9 cellular contexts compared by ENCODE assay signal in the genomic region with DNA sequence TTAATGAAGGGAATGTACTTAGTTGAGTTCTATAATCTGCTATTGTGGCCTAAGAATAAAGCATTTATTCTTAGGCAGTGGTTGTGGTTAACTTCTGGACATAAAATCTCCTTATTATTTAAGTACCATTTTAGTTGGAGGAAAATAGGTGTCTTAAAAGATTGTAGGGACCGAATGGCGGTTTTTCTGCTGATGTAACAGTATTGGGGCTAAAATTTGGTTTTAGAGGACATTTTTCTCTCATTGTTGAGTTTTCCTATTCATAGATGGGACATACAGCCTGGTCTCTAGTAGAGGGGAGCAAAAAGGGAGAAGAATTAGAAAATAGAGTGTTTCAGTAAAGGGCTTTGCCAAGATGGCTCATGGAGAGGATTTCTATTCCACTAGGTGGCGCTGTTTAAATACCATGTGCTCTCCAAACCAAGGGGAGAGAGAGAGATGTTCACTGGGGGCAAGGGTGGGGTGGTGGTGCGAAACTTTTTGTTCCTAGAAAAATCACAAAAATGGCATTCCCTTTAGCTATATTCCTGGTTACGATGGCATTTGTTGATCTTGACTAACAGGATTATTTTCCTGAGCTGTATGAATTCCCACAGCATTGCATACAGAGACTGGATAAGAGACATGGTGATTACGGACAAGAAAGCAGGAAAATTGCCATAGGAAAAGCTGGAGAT. TPM values are rescaled to one million over a fixed set of nuclear protein-coding genes. Genes with fewer than 3 reads are reported as not detected.
DNase-seq lines count a peak whose midpoint lies in the region; ATAC-seq and TF ChIP-seq lines count a peak whose summit lies in the region.
"Had no signal": no experiment of that assay in that cellular context is flagged by ENCODE, and none has a peak within 500 bp of the region (broad histone marks: within the 10 kb centered on the region; RNA-seq: fewer than 3 reads in every experiment).

No MANE protein-coding gene starts in this region.

- POLR2A ChIA-PET in CD4-positive, alpha-beta memory T cell (lab: Charles Lee; ENCODE audit: partially characterized antibody): interaction anchor here (1.1 kb wide), 1 partner anchor 240 kb away, joined by 4 read pairs; no protein-coding TSS in a partner anchor

- no peak overlapping the region for H3K27ac ChIP-seq in CD4-positive, alpha-beta memory T cell (ENCODE audit: low read depth, low read length)
- H3K27ac ChIP-seq in neural progenitor cell: no peak overlapping the region

- H4K20me1 ChIP-seq in neural progenitor cell (ENCODE audit: low read depth): no peaks in the 10 kb centered on the region

- peaks cover 7 to 17% of the 10 kb centered on the region in 2 donors for H3K27me3 Mint-ChIP-seq in CD4-positive, alpha-beta memory T cell
- H3K27me3 Mint-ChIP-seq in neural progenitor cell (ENCODE audit: insufficient read depth, low read depth): peaks cover 19% of the 10 kb centered on the region

- H3K4me3 ChIP-seq in CD4-positive, alpha-beta memory T cell (ENCODE audit: low read length in 2 of 2): no peak overlapping the region
- no peak overlapping the region for H3K4me3 ChIP-seq in neural progenitor cell

- peaks cover 11 to 27% (median 18%) of the 10 kb centered on the region in 4 donors for H3K4me1 Mint-ChIP-seq in CD4-positive, alpha-beta memory T cell
- no peaks in the 10 kb centered on the region for H3K4me1 Mint-ChIP-seq in neural progenitor cell

- H3K9ac ChIP-seq in neural progenitor cell: no peak overlapping the region

- H3K4me1 ChIP-seq in CD4-positive, alpha-beta memory T cell (ENCODE audit: insufficient read depth, low read length): peaks cover 8% of the 10 kb centered on the region
- no peaks in the 10 kb centered on the region for H3K4me1 ChIP-seq in neural progenitor cell

- H3F3A ChIP-seq in neural progenitor cell (ENCODE audit: low read depth): no peaks in the 10 kb centered on the region

- peak; percentile 56 for ATAC-seq in GM19395 (IDR thresholded peaks at IDR 0.05; ENCODE audit: unreplicated experiment)
- ATAC-seq in GM18870 (IDR thresholded peaks at IDR 0.05; ENCODE audit: unreplicated experiment): no peak
- no peak for ATAC-seq in HG03196 (IDR thresholded peaks at IDR 0.05; ENCODE audit: unreplicated experiment)

- no peaks in the 10 kb centered on the region for H3K36me3 ChIP-seq in CD4-positive, alpha-beta memory T cell (ENCODE audit: insufficient read depth, low read length)
- H3K36me3 ChIP-seq in neural progenitor cell: no peaks in the 10 kb centered on the region

- no peaks in the 10 kb centered on the region for H3K79me2 ChIP-seq in neural progenitor cell (ENCODE audit: low read depth)

- no peaks in the 10 kb centered on the region for H3K36me3 Mint-ChIP-seq in CD4-positive, alpha-beta memory T cell
- no peaks in the 10 kb centered on the region for H3K36me3 Mint-ChIP-seq in neural progenitor cell

- DNase-seq in CD4-positive, alpha-beta memory T cell: peak; percentile 60 to 67 (median 64)
- DNase-seq in NCI-H2227 treated with DMSO at 0.1 percent for 48 hours (lab: John Stamatoyannopoulos, UW): peak; percentile 18
- peak; percentile 2 to 25 for DNase-seq in activated CD4-positive, alpha-beta T cell treated with anti-CD3 and anti-CD28 coated beads, Interleukin-2, amount 50 U/mL, for 48 hours
- peak; percentile 70 for DNase-seq in fibroblast of peridontal ligament (ENCODE audit: extremely low read depth)
- peak; percentile 83 for DNase-seq in neural progenitor cell (ENCODE audit: low spot score)

- H3K9me3 Mint-ChIP-seq in CD4-positive, alpha-beta memory T cell: no peaks in the 10 kb centered on the region
- H3K9me3 Mint-ChIP-seq in neural progenitor cell: no peaks in the 10 kb centered on the region
- H3K9me3 Mint-ChIP-seq: T-helper 1 cell treated with Interleukin-12 subunit alpha and Interleukin-12 subunit beta and Interleukin-4 antibody, amounts not matched to agents 30 μg/mL and 1 μg/mL, for 36 hours had no signal

- intact Hi-C loops in CD4-positive, alpha-beta memory T cell (cut with micrococcal nuclease): loop anchor here (1.0 to 10.0 kb wide), 5 partner anchors 58 to 548 kb away; a partner anchor contains a TSS

- TF ChIP-seq CTCF in neural progenitor cell (IDR thresholded peaks at IDR 0.05): peak; percentile 87

- H2AFZ ChIP-seq in neural progenitor cell (replicated peaks): no peak overlapping the region

- H3K4me2 ChIP-seq in neural progenitor cell: no peak overlapping the region

- H3K27ac Mint-ChIP-seq in CD4-positive, alpha-beta memory T cell: peak overlapping the region in 1 of 7 donors; percentile 57
- no peak overlapping the region for H3K27ac Mint-ChIP-seq in neural progenitor cell
- H3K27ac Mint-ChIP-seq: T-helper 1 cell treated with Interleukin-12 subunit alpha and Interleukin-12 subunit beta and Interleukin-4 antibody, amounts not matched to agents 30 μg/mL and 1 μg/mL, for 36 hours had no signal

- H3K4me3 Mint-ChIP-seq in CD4-positive, alpha-beta memory T cell: no peak overlapping the region
- no peak overlapping the region for H3K4me3 Mint-ChIP-seq in neural progenitor cell
- H3K4me3 Mint-ChIP-seq: T-helper 1 cell treated with Interleukin-12 subunit alpha and Interleukin-12 subunit beta and Interleukin-4 antibody, amounts not matched to agents 30 μg/mL and 1 μg/mL, for 36 hours had no signal

- CTCF ChIA-PET in CD4-positive, alpha-beta memory T cell (lab: Charles Lee; ENCODE audit: partially characterized antibody): interaction anchor here (0.6 to 2.4 kb wide), 12 partner anchors 8 to 549 kb away, joined by 3 to 51 read pairs (median 4); no protein-coding TSS in a partner anchor

- no peaks in the 10 kb centered on the region for H3K9me3 ChIP-seq in CD4-positive, alpha-beta memory T cell (ENCODE audit: control insufficient read depth in 1 of 2, low read length in 2 of 2)
- H3K9me3 ChIP-seq in neural progenitor cell (ENCODE audit: low read depth): no peaks in the 10 kb centered on the region

- peaks cover 3% of the 10 kb centered on the region for H3K27me3 ChIP-seq in CD4-positive, alpha-beta memory T cell (ENCODE audit: insufficient read depth, low read length)
- H3K27me3 ChIP-seq in neural progenitor cell: peaks cover 52% of the 10 kb centered on the region

RNA-seq across cellular contexts. Expression of a gene that starts 18.3 kb away (rescaled TPM):
- 1 to 10 TPM; 1.0 to 1.9 TPM for total RNA-seq in CD4-positive, alpha-beta memory T cell
- polyA plus RNA-seq in CD4-positive, alpha-beta memory T cell: not detected
- 0.53 TPM in 1 of 2 replicates, not detected in the other for total RNA-seq in neural progenitor cell (ENCODE audit: low replicate concordance)

RNA-seq across cellular contexts. Expression of a gene that starts 37.4 kb away (rescaled TPM):
- total RNA-seq in CD4-positive, alpha-beta memory T cell: 1 to 10 TPM; 2.4 TPM
- under 1 TPM in 1 of 2 donors, not detected in 1; 0.09 TPM for polyA plus RNA-seq in CD4-positive, alpha-beta memory T cell
- total RNA-seq in neural progenitor cell (ENCODE audit: low replicate concordance): 0.09 TPM in 1 of 2 replicates, not detected in the other

Comparison
In these comparisons a context has a peak if more than half of its experiments do, and no peak if none do; other contexts are left out.
1. DNase-seq: peak in every context shown above with its lines; median percentile 83 in neural progenitor cell; 70 in fibroblast of peridontal ligament; 64 in CD4-positive, alpha-beta memory T cell; 18 in NCI-H2227 treated with DMSO at 0.1 percent for 48 hours; 14 in activated CD4-positive, alpha-beta T cell treated with anti-CD3 and anti-CD28 coated beads, Interleukin-2, amount 50 U/mL, for 48 hours.